8 cellular contexts compared by ENCODE assay signal in the genomic region with DNA sequence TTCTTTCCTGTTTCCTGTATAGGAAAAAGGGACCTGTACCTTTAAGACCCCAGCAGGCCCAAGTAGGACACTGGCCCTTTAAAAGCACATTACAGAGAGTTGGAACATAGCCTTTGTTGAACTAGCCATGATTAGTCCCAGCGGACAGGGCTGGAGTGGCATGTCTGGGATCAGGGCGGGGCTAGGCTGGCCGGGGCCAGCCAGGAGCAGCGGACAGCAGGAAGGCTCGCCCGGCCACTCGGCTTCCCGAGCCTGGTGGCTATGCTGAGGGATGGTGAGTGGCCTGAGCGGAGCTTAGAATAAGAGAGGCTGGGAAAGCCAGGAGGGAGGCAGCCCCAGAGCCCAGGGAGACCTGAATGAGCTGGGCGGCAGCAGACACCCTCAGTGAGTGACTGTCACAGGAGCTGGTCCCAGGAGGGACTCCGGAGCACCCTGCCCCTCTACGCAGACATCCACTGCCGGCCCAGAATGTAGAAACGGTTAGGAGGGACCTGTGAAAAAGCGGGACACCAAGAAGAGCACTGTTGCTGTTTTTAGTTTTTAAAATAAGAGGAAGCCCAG.
DNase-seq lines count a peak whose midpoint lies in the region; ATAC-seq and TF ChIP-seq lines count a peak whose summit lies in the region.

No MANE protein-coding gene starts in this region.

- no peaks in the 10 kb centered on the region for H3K27me3 ChIP-seq in PC-3 (ENCODE audit: low read length)

- peak; percentile 92 for DNase-seq in EL
- peak; percentile 82 for DNase-seq in PC-3
- DNase-seq in epithelial cell of proximal tubule (ENCODE audit: low read depth) = peak; percentile 49
- DNase-seq in mucosa of descending colon = peak; percentile 83 to 87 (median 86)
- DNase-seq in NCI-H345 (lab: John Stamatoyannopoulos, UW) = no peak
- DNase-seq in HPDE6-E6E7 (ENCODE audit: extremely low spot score) = no peak

- H3K9ac ChIP-seq in PC-3 (ENCODE audit: low read length) = peak overlapping the region; percentile 57

- peak overlapping the region; percentile 83 for H2AFZ ChIP-seq in PC-3 (ENCODE audit: low read length)

- H3K4me3 ChIP-seq in PC-3 (ENCODE audit: low read length) = peak overlapping the region; percentile 64
- peak overlapping the region; percentile 64 for H3K4me3 ChIP-seq in epithelial cell of proximal tubule (ENCODE audit: low read depth, low read length)
- no peak overlapping the region for H3K4me3 ChIP-seq in mucosa of descending colon

- CTCF ChIA-PET in PC-3 (lab: Charles Lee) = no interaction called here

- 0 out of 2 replicates have a peak overlapping the region, but pooled peaks have one; percentile 5 for H3K27ac ChIP-seq in PC-3 (ENCODE audit: low read length)

- intact Hi-C loops in PC-3 (cut with micrococcal nuclease) = loop anchor here (2.0 to 5.0 kb wide), 3 partner anchors 51 to 249 kb away; no protein-coding TSS in a partner anchor
- intact Hi-C loops in mucosa of descending colon (cut with DNase I, micrococcal nuclease) = no loop called here

- peak overlapping the region; percentile 85 for H3K4me2 ChIP-seq in PC-3 (ENCODE audit: low read length)

- H3F3A ChIP-seq in PC-3 (ENCODE audit: low read length, unreplicated experiment) = no peaks in the 10 kb centered on the region

- TF ChIP-seq CTCF in PC-3 (conservative IDR thresholded peaks at IDR 0.05; ENCODE audit: low read depth, low read length) (no peak), epithelial cell of proximal tubule (conservative IDR thresholded peaks at IDR 0.05; ENCODE audit: low read depth, low read length) (peak; percentile 9), mucosa of descending colon (IDR thresholded peaks at IDR 0.05) (peak; percentile 17)

- H3K36me3 ChIP-seq in PC-3 (ENCODE audit: low read depth, low read length) = no peaks in the 10 kb centered on the region
- no peaks in the 10 kb centered on the region for H3K36me3 ChIP-seq in mucosa of descending colon (ENCODE audit: low read depth)

- 0 out of 2 replicates have a peak, but pooled peaks cover 5% of the 10 kb centered on the region for H3K79me2 ChIP-seq in PC-3 (ENCODE audit: low read length)

- H4K20me1 ChIP-seq in PC-3 (ENCODE audit: low read length) = no peaks in the 10 kb centered on the region

- no peaks in the 10 kb centered on the region for H3K9me2 ChIP-seq in PC-3 (replicated peaks; ENCODE audit: low read length)

- H3K4me1 ChIP-seq in PC-3 (ENCODE audit: insufficient read depth, low read length) = peaks cover 13% of the 10 kb centered on the region
- peaks cover 45% of the 10 kb centered on the region for H3K4me1 ChIP-seq in mucosa of descending colon (ENCODE audit: low read depth)

- POLR2A ChIA-PET in PC-3 (lab: Charles Lee; ENCODE audit: unreplicated experiment) = interaction anchor here (1.1 kb wide), 1 partner anchor 220 kb away, joined by 5 read pairs; no protein-coding TSS in a partner anchor

- ATAC-seq in PC-3 (peak; percentile 97), mucosa of descending colon (peak; percentile 88), HG03175 (IDR thresholded peaks at IDR 0.05; ENCODE audit: unreplicated experiment) (no peak), HG03196 (IDR thresholded peaks at IDR 0.05; ENCODE audit: unreplicated experiment) (no peak)

- TSS peak; percentile 30 for BruUV-seq in PC-3 (replicated peaks; lab: Mats Ljungman, UMichigan)

- H3K9me3 ChIP-seq in PC-3 (ENCODE audit: low read length) = no peaks in the 10 kb centered on the region
- H3K9me3 ChIP-seq in mucosa of descending colon = no peaks in the 10 kb centered on the region

Comparison
In these comparisons a context has a peak if more than half of its experiments do, and no peak if none do; other contexts are left out.
1. DNase-seq: peak in EL (single experiment), PC-3 (single experiment), epithelial cell of proximal tubule (single experiment) and mucosa of descending colon (3 of 3); none in NCI-H345 (single experiment) and HPDE6-E6E7 (single experiment).
2. ATAC-seq: peak in PC-3 (single experiment) and mucosa of descending colon (single experiment); none in HG03175 (single experiment) and HG03196 (single experiment).